ENCODE assay signal across 13 cellular contexts in the genomic region with DNA sequence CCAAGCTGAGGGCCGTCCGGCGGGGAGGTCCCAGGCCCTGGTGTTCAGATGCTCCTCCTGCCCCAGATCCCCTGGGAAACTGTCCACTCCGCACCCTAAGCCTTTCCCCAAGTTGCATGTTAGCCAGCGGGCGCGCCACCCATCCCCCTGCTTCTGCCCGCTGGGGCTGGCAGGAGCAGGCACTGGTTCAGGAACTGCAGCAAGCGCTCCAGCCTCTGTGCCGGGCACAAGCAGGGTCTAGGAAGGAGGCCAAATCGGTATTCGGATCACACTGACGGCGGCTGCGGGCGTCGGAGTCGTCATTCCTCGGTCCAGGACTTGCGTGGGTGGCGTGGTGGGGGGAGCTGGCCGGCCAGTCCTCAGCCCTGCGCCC. TPM values are rescaled to one million over a fixed set of nuclear protein-coding genes. Genes with fewer than 3 reads are reported as not detected.
DNase-seq lines count a peak whose midpoint lies in the region; ATAC-seq and TF ChIP-seq lines count a peak whose summit lies in the region.
"Had no signal": no experiment of that assay in that cellular context is flagged by ENCODE, and none has a peak within 500 bp of the region (broad histone marks: within the 10 kb centered on the region; RNA-seq: fewer than 3 reads in every experiment).

No MANE protein-coding gene starts in this region.

- BruUV-seq in Caco-2 (replicated peaks; lab: Mats Ljungman, UMichigan): no TSS peak

- H3K4me1 ChIP-seq in testis (peaks cover 9% of the 10 kb centered on the region), Caco-2 (no peaks in the 10 kb centered on the region)

- H3K36me3 ChIP-seq in testis (ENCODE audit: low read depth, missing control alignments): no peaks in the 10 kb centered on the region
- no peaks in the 10 kb centered on the region for H3K36me3 ChIP-seq in Caco-2 (ENCODE audit: control insufficient read depth, insufficient read depth, low read length)

- WGBS in testis, 2 donors: 61 to 100% methylated on average over 1 to 23 of the region's 23 CpGs

- DNase-seq in T-cell: peak in 1 of 34 experiments; percentile 19
- DNase-seq in medulla oblongata (ENCODE audit: extremely low spot score): peak; percentile 73
- no peak for DNase-seq in testis
- no peak for DNase-seq in Caco-2
- no peak for DNase-seq in NCI-H1436 treated with DMSO at 0.1 percent for 48 hours (lab: John Stamatoyannopoulos, UW)
- no peak for DNase-seq in NCI-H2227 (lab: John Stamatoyannopoulos, UW; ENCODE audit: unreplicated experiment)
- DNase-seq: activated B cell treated with CpG ODN at 0.5 μM for 24 hours, GF-D8, NCI-H1930, NCI-H69 had no signal

- peak overlapping the region; percentile 69 for H3K27ac ChIP-seq in cingulate gyrus (ENCODE audit: low read depth, low read length)
- no peak overlapping the region for H3K27ac ChIP-seq in testis

- H3K9me3 Mint-ChIP-seq in T-cell: no peaks in the 10 kb centered on the region
- H3K9me3 Mint-ChIP-seq in Caco-2 (ENCODE audit: unreplicated experiment): no peaks in the 10 kb centered on the region
- H3K9me3 Mint-ChIP-seq: activated B cell treated with CpG ODN at 0.5 μM for 24 hours had no signal

- TF ChIP-seq CTCF in testis (IDR thresholded peaks at IDR 0.05) (no peak), Caco-2 (IDR thresholded peaks at IDR 0.05; ENCODE audit: insufficient read depth in 1 of 2, low read depth in 1 of 2, low read length in 1 of 2, severe bottlenecking in 1 of 2, unreplicated experiment in 1 of 2) (no peak)

- no peak for ATAC-seq in T-cell (replicated peaks in 1 of 4)
- ATAC-seq: esophagus mucosa had no signal

- H3K4me3 ChIP-seq in testis (peak overlapping the region; percentile 8 to 29), Caco-2 (ENCODE audit: low read depth, low read length) (no peak overlapping the region)
- H3K4me3 ChIP-seq: lung had no signal

- POLR2A ChIA-PET in T-cell (lab: Charles Lee): interaction anchor here in 1 of 2 donors (0.6 kb wide), 1 partner anchor 20 kb away, joined by 3 read pairs; no protein-coding TSS in a partner anchor
- POLR2A ChIA-PET in Caco-2 (lab: Charles Lee): no interaction called here

- peaks cover 0 to 15% of the 10 kb centered on the region in 2 donors for H3K27me3 Mint-ChIP-seq in T-cell
- no peaks in the 10 kb centered on the region for H3K27me3 Mint-ChIP-seq in Caco-2 (ENCODE audit: insufficient read depth, unreplicated experiment)

- TF ChIP-seq POLR2A in testis (IDR thresholded peaks at IDR 0.05): no peak

- H3K27ac Mint-ChIP-seq in T-cell (no peak overlapping the region), Caco-2 (ENCODE audit: unreplicated experiment) (no peak overlapping the region)
- H3K27ac Mint-ChIP-seq: activated B cell treated with CpG ODN at 0.5 μM for 24 hours had no signal

- no peaks in the 10 kb centered on the region for H3K27me3 ChIP-seq in testis
- no peaks in the 10 kb centered on the region for H3K27me3 ChIP-seq in Caco-2 (replicated peaks; ENCODE audit: control insufficient read depth, insufficient read depth, low read length)

- H3K36me3 Mint-ChIP-seq in T-cell (no peaks in the 10 kb centered on the region), Caco-2 (ENCODE audit: insufficient read depth, unreplicated experiment) (peaks cover 6% of the 10 kb centered on the region)

- H3K9me3 ChIP-seq in testis (no peaks in the 10 kb centered on the region), Caco-2 (no peaks in the 10 kb centered on the region)

- H3K4me3 Mint-ChIP-seq in T-cell: peak overlapping the region; percentile 36 to 97 (median 37)
- H3K4me3 Mint-ChIP-seq in Caco-2 (ENCODE audit: unreplicated experiment): no peak overlapping the region
- H3K4me3 Mint-ChIP-seq: activated B cell treated with CpG ODN at 0.5 μM for 24 hours had no signal

- H3K4me1 Mint-ChIP-seq in T-cell: peaks cover 20 to 45% (median 28%) of the 10 kb centered on the region in 3 donors
- H3K4me1 Mint-ChIP-seq in Caco-2 (ENCODE audit: low read depth, unreplicated experiment): no peaks in the 10 kb centered on the region

- intact Hi-C loops in testis (cut with DNase I; ENCODE audit: low total_unique reads): no loop called here
- intact Hi-C loops in Caco-2 (cut with micrococcal nuclease; ENCODE audit: unreplicated experiment): no loop called here

- CTCF ChIA-PET in T-cell (lab: Charles Lee) (no interaction called here), Caco-2 (lab: Charles Lee) (no interaction called here)

RNA-seq across cellular contexts. Expression of a gene that starts 53.7 kb away (rescaled TPM):
- total RNA-seq in T-cell: 10 to 100 TPM; 61.7 to 84.0 (median 73.3) TPM
- 100 to 1,000 TPM; 120 to 165 TPM for total RNA-seq in testis
- 76.3 TPM for polyA plus RNA-seq in testis (ENCODE audit: insufficient read depth, low read depth, low replicate concordance)
- total RNA-seq in Caco-2 (2022): 109 and 119 TPM in 2 replicates
